ENCODE assay signal across 8 cellular contexts in genomic region chr7:107890493-107890961, GRCh38. TPM values are rescaled to one million over a fixed set of nuclear protein-coding genes. Genes with fewer than 3 reads are reported as not detected.
A peak's percentile ranks its signal among the peaks of the same experiment; 100 is the strongest.
DNase-seq lines count a peak whose midpoint lies in the region; ATAC-seq and TF ChIP-seq lines count a peak whose summit lies in the region.

No MANE protein-coding gene starts in this region.

- peaks cover 4 to 15% of the 10 kb centered on the region in 2 experiments; a peak in 3 of 4 replicates for H3K4me1 ChIP-seq in HCT116 (ENCODE audit: control insufficient read depth in 1 of 2, insufficient read depth in 2 of 2, low read length in 2 of 2)
- peaks cover 31% of the 10 kb centered on the region for H3K4me1 ChIP-seq in PC-3 (ENCODE audit: insufficient read depth, low read length)
- H3K4me1 ChIP-seq in neural progenitor cell, result peaks cover 15% of the 10 kb centered on the region

- H3F3A ChIP-seq in PC-3 (ENCODE audit: low read length, unreplicated experiment) (no peaks in the 10 kb centered on the region), neural progenitor cell (ENCODE audit: low read depth) (no peaks in the 10 kb centered on the region)

- intact Hi-C loops in HCT116 (cut with micrococcal nuclease) (no loop called here), PC-3 (cut with micrococcal nuclease) (loop anchor here (5.0 to 10.0 kb wide), 3 partner anchors 112 to 204 kb away; partner anchors contain the start of gene LAMB1)

- H3K9ac ChIP-seq in HCT116 (ENCODE audit: low read length) (peak overlapping the region; percentile 76), PC-3 (ENCODE audit: low read length) (peak overlapping the region; percentile 88), neural progenitor cell (no peak overlapping the region)

- ATAC-seq in HCT116 (peak; percentile 15), PC-3 (peak; percentile 1; the same call in 1 of the 2 replicates)

- peaks cover 5 to 10% of the 10 kb centered on the region in 2 experiments; a peak in 3 of 4 replicates for H3K36me3 ChIP-seq in HCT116 (ENCODE audit: control insufficient read depth in 1 of 2, insufficient read depth in 2 of 2, low read length in 2 of 2)
- H3K36me3 ChIP-seq in PC-3 (ENCODE audit: low read depth, low read length), result peaks cover 8% of the 10 kb centered on the region; the same call in 1 of the 2 replicates
- no peaks in the 10 kb centered on the region for H3K36me3 ChIP-seq in neural progenitor cell

- H4K20me1 ChIP-seq in HCT116 (ENCODE audit: insufficient read depth) (no peaks in the 10 kb centered on the region), PC-3 (ENCODE audit: low read length) (peaks cover 4% of the 10 kb centered on the region; the same call in 1 of the 2 replicates), neural progenitor cell (ENCODE audit: low read depth) (peaks cover 42% of the 10 kb centered on the region)

- H2AFZ ChIP-seq in HCT116 (ENCODE audit: low read depth, low read length, poor library complexity, severe bottlenecking), result peak overlapping the region; percentile 84
- peak overlapping the region; percentile 96 for H2AFZ ChIP-seq in PC-3 (ENCODE audit: low read length)
- peak overlapping the region; percentile 58 for H2AFZ ChIP-seq in neural progenitor cell (replicated peaks)

- no peaks in the 10 kb centered on the region for H3K9me3 Mint-ChIP-seq in neural progenitor cell

- no peaks in the 10 kb centered on the region for H3K9me2 ChIP-seq in HCT116 (ENCODE audit: insufficient read depth)
- H3K9me2 ChIP-seq in PC-3 (replicated peaks; ENCODE audit: low read length), result no peaks in the 10 kb centered on the region

- POLR2A ChIA-PET in HCT116 (lab: Charles Lee) (interaction anchor here (1.2 to 2.6 kb wide), 2 partner anchors 9 to 10 kb away, joined by 3 to 9 read pairs; no protein-coding TSS in a partner anchor), PC-3 (lab: Charles Lee; ENCODE audit: unreplicated experiment) (no interaction called here)

- peaks cover 16% of the 10 kb centered on the region for H3K36me3 Mint-ChIP-seq in neural progenitor cell

- TF ChIP-seq CTCF in GM13976 (IDR thresholded peaks at IDR 0.05; ENCODE audit: borderline replicate concordance, control extremely low read depth, extremely low read depth, insufficient read depth, missing control alignments) (no peak), HCT116 (IDR thresholded peaks at IDR 0.05 in 2 of 3, conservative IDR thresholded peaks at IDR 0.05 in 1 of 3; ENCODE audit: borderline replicate concordance in 1 of 3, insufficient read depth in 1 of 3, low read depth in 2 of 3, low read length in 2 of 3) (no peak), PC-3 (conservative IDR thresholded peaks at IDR 0.05; ENCODE audit: low read depth, low read length) (no peak), neural progenitor cell (IDR thresholded peaks at IDR 0.05) (no peak)

- CTCF ChIA-PET in HCT116 (lab: Charles Lee) (interaction anchor here (1.1 to 1.4 kb wide), 3 partner anchors 10 to 16 kb away, joined by 3 to 4 read pairs (median 3); no protein-coding TSS in a partner anchor), PC-3 (lab: Charles Lee) (no interaction called here)

- no peak for TF ChIP-seq RAD21 in HCT116 (IDR thresholded peaks at IDR 0.05; ENCODE audit: low read depth)

- H3K4me3 Mint-ChIP-seq in neural progenitor cell, result peak overlapping the region; percentile 99

- no peak for TF ChIP-seq POLR2A in HCT116 (IDR thresholded peaks at IDR 0.05; ENCODE audit: borderline replicate concordance, extremely low read depth, insufficient read depth, insufficient read length)

- in situ Hi-C loops in GM13976 (cut with MboI; ENCODE audit: low sequenced_read_pairs, unreplicated experiment), result no loop called here

- H3K27ac ChIP-seq in HCT116 (ENCODE audit: low read depth, low read length) (no peak overlapping the region), PC-3 (ENCODE audit: low read length) (peak overlapping the region; percentile 71; the same call in 1 of the 2 replicates), epithelial cell of prostate (peak overlapping the region; percentile 77), neural progenitor cell (no peak overlapping the region)

- H3K27me3 Mint-ChIP-seq in neural progenitor cell (ENCODE audit: insufficient read depth, low read depth), result no peaks in the 10 kb centered on the region

- H3K4me1 Mint-ChIP-seq in neural progenitor cell, result peaks cover 26% of the 10 kb centered on the region

- peak overlapping the region; percentile 64 to 77 for H3K4me3 ChIP-seq in HCT116 (replicated peaks in 1 of 2; ENCODE audit: low read depth in 1 of 2, low read length in 2 of 2)
- peak overlapping the region; percentile 81 for H3K4me3 ChIP-seq in PC-3 (ENCODE audit: low read length)
- peak overlapping the region; percentile 64 for H3K4me3 ChIP-seq in neural progenitor cell

- H3K4me2 ChIP-seq in HCT116 (ENCODE audit: low read length) (peak overlapping the region; percentile 89), PC-3 (ENCODE audit: low read length) (peak overlapping the region; percentile 81), neural progenitor cell (peak overlapping the region; percentile 90)

- H3K27me3 ChIP-seq in HCT116 (ENCODE audit: insufficient read depth, low read length) (no peaks in the 10 kb centered on the region), PC-3 (ENCODE audit: low read length) (no peaks in the 10 kb centered on the region), neural progenitor cell (no peaks in the 10 kb centered on the region)

- BruUV-seq in HCT116 (replicated peaks; lab: Mats Ljungman, UMichigan) (TSS peak; percentile 98), PC-3 (replicated peaks; lab: Mats Ljungman, UMichigan) (TSS peak; percentile 98)

- no peaks in the 10 kb centered on the region for H3K9me3 ChIP-seq in HCT116 (ENCODE audit: control insufficient read depth in 1 of 2, insufficient read depth in 1 of 2, low read depth in 1 of 2, low read length in 2 of 2)
- H3K9me3 ChIP-seq in PC-3 (ENCODE audit: low read length), result no peaks in the 10 kb centered on the region
- H3K9me3 ChIP-seq in neural progenitor cell (ENCODE audit: low read depth), result no peaks in the 10 kb centered on the region

- H3K79me2 ChIP-seq in HCT116 (ENCODE audit: insufficient read depth, low read length), result peaks cover 44% of the 10 kb centered on the region
- peaks cover 43% of the 10 kb centered on the region for H3K79me2 ChIP-seq in PC-3 (ENCODE audit: low read length)
- peaks cover 44% of the 10 kb centered on the region for H3K79me2 ChIP-seq in neural progenitor cell (ENCODE audit: low read depth)

- DNase-seq in GM13976 (ENCODE audit: low spot score), result peak; percentile 35
- DNase-seq in HCT116 (ENCODE audit: low read depth, low spot score), result no peak
- peak; percentile 5 for DNase-seq in PC-3
- DNase-seq in epithelial cell of prostate (ENCODE audit: low read depth, low spot score), result no peak
- DNase-seq in neural progenitor cell (ENCODE audit: low spot score), result no peak
- DNase-seq in HT-29 (ENCODE audit: low spot score), result no peak
- DNase-seq in stimulated activated naive CD4-positive, alpha-beta T cell treated with Interleukin-2 at 50 U/mL for 16 hours (lab: John Stamatoyannopoulos, UW), result no peak
- no peak for DNase-seq in DMS79 treated with DMSO at 0.1 percent for 48 hours (lab: John Stamatoyannopoulos, UW)

- H3K27ac Mint-ChIP-seq in neural progenitor cell, result peak overlapping the region; percentile 97

- RAD21 ChIA-PET in HCT116 (lab: Charles Lee; ENCODE audit: low non-redundant PET in 1 of 2, low total read pairs in 2 of 2, uncharacterized antibody in 2 of 2, unreplicated experiment in 2 of 2), result no interaction called here

TF ChIP-seq in HCT116, 20 proteins besides CTCF, POLR2A, EP300 and RAD21:
- TF ChIP-seq ATF3 (IDR thresholded peaks at IDR 0.05) (no peak), YY1 (IDR thresholded peaks at IDR 0.05; ENCODE audit: extremely low read depth, insufficient replicate concordance, low read depth, low read length) (no peak), SRF (IDR thresholded peaks at IDR 0.05; ENCODE audit: low read depth) (peak; percentile 93)
TF ChIP-seq in HCT116: peak in this region for 1.

RNA-seq across cellular contexts. Expression of gene DLD, which starts 0.5 kb away (rescaled TPM):
- total RNA-seq in HCT116 (2021; ENCODE audit: unreplicated experiment) (104 TPM), PC-3 (2014; rRNA removed) (53.6 and 64.0 TPM in 2 replicates), neural progenitor cell (ENCODE audit: low replicate concordance) (136 and 186 TPM in 2 replicates)
- polyA plus RNA-seq in HCT116 (2012), result 52.6 and 69.5 TPM in 2 replicates
- total RNA-seq in HT-29 (2014; rRNA removed; shearing (Covaris generic)), result 32.8 and 36.0 TPM in 2 replicates

Comparison
In these comparisons a context has a peak if more than half of its experiments do, and no peak if none do; other contexts are left out.
1. DNase-seq: peak in GM13976 (single experiment) and PC-3 (single experiment); none in HCT116 (single experiment), epithelial cell of prostate (single experiment), neural progenitor cell (single experiment), HT-29 (single experiment), stimulated activated naive CD4-positive, alpha-beta T cell treated with Interleukin-2 at 50 U/mL for 16 hours (single experiment) and DMS79 treated with DMSO at 0.1 percent for 48 hours (single experiment).
2. H3K27ac ChIP-seq: peak in PC-3 (single experiment) and epithelial cell of prostate (single experiment); none in HCT116 (single experiment) and neural progenitor cell (single experiment).
3. Peak in every context shown above with its lines, with median percentiles within 50 percentile points of each other: H2AFZ ChIP-seq, H3K4me2 ChIP-seq and H3K4me3 ChIP-seq.